In the genomic region with DNA sequence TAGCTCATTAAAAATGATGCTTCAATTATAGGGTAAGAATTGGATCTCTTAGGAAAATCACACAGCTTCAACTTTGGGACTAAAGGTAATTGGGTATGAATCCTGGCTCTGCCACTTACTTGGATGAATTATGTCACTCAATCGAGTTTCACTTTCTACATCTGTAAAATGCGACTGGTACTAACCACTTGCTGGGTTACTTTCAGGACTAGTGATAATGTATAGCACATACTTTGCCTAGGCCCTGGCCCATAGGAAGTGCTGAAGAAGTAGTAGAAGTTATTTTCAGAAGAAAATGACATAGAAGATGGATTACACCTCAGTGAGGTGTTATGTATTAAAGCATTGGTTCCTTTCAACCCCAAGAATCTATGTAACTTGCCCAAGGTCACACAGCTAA, we compare ENCODE assay signal across 1 cellular context.
TF ChIP-seq lines count a peak whose summit lies in the region.

No MANE protein-coding gene starts in this region.

TF ChIP-seq in IMR-90, 13 proteins besides CTCF, POLR2A, EP300 and RAD21 (continued from another document):
- TF ChIP-seq, protein P1, sequence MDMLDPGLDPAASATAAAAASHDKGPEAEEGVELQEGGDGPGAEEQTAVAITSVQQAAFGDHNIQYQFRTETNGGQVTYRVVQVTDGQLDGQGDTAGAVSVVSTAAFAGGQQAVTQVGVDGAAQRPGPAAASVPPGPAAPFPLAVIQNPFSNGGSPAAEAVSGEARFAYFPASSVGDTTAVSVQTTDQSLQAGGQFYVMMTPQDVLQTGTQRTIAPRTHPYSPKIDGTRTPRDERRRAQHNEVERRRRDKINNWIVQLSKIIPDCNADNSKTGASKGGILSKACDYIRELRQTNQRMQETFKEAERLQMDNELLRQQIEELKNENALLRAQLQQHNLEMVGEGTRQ (IDR thresholded peaks at IDR 0.05; ENCODE audit: low read depth, low read length) = no peak
- TF ChIP-seq MAFK (IDR thresholded peaks at IDR 0.05; ENCODE audit: low read depth, low read length) (no peak), SMC3 (IDR thresholded peaks at IDR 0.05; ENCODE audit: low read depth, low read length) (no peak), RFX5 (IDR thresholded peaks at IDR 0.05; ENCODE audit: low read depth, low read length) (no peak), FOS (IDR thresholded peaks at IDR 0.05; ENCODE audit: low read depth, low read length) (no peak), NFE2L2 (IDR thresholded peaks at IDR 0.05; ENCODE audit: low read depth, low read length) (no peak), BHLHE40 (IDR thresholded peaks at IDR 0.05; ENCODE audit: low read depth, low read length) (no peak), CEBPB (IDR thresholded peaks at IDR 0.05; ENCODE audit: low read depth, low read length) (no peak), CHD1 (IDR thresholded peaks at IDR 0.05; ENCODE audit: low read depth, low read length) (no peak), MAZ (IDR thresholded peaks at IDR 0.05; ENCODE audit: borderline replicate concordance, low read depth, low read length) (no peak), MXI1 (IDR thresholded peaks at IDR 0.05; ENCODE audit: borderline replicate concordance, low read depth, low read length) (no peak), RCOR1 (IDR thresholded peaks at IDR 0.05; ENCODE audit: insufficient replicate concordance, low read length) (no peak)
TF ChIP-seq in IMR-90: peak in this region for 0.
